ENCODE assay signal across 1 cellular context in the genomic region with DNA sequence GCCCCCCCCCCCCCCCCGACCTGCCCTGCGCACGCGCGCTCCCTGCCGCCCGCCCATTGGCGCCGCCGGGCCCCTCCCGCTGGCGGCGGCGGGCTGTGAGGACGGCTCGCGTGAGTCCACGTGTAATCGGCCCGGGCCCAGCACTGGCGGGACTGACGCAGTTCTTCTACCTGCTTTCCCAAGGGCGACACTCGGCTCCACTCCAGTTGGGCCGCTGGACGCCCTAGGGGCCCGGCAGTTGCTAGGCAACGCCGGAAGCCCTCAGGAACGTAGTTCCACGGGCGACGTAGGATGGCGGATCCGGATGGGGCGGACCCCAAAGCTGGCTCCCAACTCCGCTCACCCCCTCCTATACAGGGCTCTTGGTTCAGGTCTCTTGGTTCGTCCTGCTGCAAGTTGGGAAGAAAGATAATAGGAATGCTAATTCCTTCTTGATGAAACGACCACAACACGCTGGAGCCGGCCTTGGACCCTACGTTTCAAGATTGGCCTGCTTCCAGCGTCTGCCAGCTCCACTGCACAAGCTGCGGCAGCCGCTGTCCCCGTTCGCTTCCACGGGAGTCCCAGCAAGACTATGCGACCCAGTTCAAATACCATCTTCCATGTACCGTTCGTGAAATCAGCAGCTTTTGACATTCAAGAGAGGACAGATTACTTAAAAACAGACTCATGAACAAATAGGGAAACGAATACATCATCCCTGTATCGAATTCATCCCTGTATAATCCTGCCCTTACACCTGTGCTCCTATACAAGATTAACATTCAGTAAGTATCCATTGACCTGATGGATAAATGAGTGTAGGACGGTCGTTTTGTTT.
TF ChIP-seq lines count a peak whose summit lies in the region.

No MANE protein-coding gene starts in this region.

TF ChIP-seq in HEK293, 187 proteins besides CTCF, POLR2A, EP300 and RAD21 (continued from another document and continues in another):
- no peak for TF ChIP-seq PBX3 (CRISPR knock-in tag; IDR thresholded peaks at IDR 0.05)
- TF ChIP-seq ZNF629 (tag by site-specific recombination; IDR thresholded peaks at IDR 0.05): peak; percentile 84
- TF ChIP-seq ZNF23 (tag by site-specific recombination; IDR thresholded peaks at IDR 0.05; ENCODE audit: borderline replicate concordance): no peak
- TF ChIP-seq, protein P1, sequence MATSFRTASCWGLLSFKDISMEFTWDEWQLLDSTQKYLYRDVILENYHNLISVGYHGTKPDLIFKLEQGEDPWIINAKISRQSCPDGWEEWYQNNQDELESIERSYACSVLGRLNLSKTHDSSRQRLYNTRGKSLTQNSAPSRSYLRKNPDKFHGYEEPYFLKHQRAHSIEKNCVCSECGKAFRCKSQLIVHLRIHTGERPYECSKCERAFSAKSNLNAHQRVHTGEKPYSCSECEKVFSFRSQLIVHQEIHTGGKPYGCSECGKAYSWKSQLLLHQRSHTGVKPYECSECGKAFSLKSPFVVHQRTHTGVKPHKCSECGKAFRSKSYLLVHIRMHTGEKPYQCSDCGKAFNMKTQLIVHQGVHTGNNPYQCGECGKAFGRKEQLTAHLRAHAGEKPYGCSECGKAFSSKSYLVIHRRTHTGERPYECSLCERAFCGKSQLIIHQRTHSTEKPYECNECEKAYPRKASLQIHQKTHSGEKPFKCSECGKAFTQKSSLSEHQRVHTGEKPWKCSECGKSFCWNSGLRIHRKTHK (tag by site-specific recombination; IDR thresholded peaks at IDR 0.05): no peak
- TF ChIP-seq, protein P2, sequence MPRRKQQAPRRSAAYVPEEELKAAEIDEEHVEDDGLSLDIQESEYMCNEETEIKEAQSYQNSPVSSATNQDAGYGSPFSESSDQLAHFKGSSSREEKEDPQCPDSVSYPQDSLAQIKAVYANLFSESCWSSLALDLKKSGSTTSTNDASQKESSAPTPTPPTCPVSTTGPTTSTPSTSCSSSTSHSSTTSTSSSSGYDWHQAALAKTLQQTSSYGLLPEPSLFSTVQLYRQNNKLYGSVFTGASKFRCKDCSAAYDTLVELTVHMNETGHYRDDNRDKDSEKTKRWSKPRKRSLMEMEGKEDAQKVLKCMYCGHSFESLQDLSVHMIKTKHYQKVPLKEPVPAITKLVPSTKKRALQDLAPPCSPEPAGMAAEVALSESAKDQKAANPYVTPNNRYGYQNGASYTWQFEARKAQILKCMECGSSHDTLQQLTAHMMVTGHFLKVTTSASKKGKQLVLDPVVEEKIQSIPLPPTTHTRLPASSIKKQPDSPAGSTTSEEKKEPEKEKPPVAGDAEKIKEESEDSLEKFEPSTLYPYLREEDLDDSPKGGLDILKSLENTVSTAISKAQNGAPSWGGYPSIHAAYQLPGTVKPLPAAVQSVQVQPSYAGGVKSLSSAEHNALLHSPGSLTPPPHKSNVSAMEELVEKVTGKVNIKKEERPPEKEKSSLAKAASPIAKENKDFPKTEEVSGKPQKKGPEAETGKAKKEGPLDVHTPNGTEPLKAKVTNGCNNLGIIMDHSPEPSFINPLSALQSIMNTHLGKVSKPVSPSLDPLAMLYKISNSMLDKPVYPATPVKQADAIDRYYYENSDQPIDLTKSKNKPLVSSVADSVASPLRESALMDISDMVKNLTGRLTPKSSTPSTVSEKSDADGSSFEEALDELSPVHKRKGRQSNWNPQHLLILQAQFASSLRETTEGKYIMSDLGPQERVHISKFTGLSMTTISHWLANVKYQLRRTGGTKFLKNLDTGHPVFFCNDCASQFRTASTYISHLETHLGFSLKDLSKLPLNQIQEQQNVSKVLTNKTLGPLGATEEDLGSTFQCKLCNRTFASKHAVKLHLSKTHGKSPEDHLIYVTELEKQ (tag by site-specific recombination; IDR thresholded peaks at IDR 0.05; ENCODE audit: borderline replicate concordance): no peak
- no peak for TF ChIP-seq ZNF776 (tag by site-specific recombination; IDR thresholded peaks at IDR 0.05; ENCODE audit: borderline replicate concordance)
- TF ChIP-seq HOXC10 (CRISPR knock-in tag; IDR thresholded peaks at IDR 0.05): 0 out of 2 replicates have a peak, but pooled peaks have one; percentile 29
- no peak for TF ChIP-seq ZNF416 (tag by site-specific recombination; IDR thresholded peaks at IDR 0.05)
- peak; percentile 56; the same call in 1 of the 2 replicates for TF ChIP-seq ZFP37 (tag by site-specific recombination; IDR thresholded peaks at IDR 0.05)
- no peak for TF ChIP-seq REPIN1 (tag by site-specific recombination; IDR thresholded peaks at IDR 0.05; ENCODE audit: low read depth)
- TF ChIP-seq, protein P3, sequence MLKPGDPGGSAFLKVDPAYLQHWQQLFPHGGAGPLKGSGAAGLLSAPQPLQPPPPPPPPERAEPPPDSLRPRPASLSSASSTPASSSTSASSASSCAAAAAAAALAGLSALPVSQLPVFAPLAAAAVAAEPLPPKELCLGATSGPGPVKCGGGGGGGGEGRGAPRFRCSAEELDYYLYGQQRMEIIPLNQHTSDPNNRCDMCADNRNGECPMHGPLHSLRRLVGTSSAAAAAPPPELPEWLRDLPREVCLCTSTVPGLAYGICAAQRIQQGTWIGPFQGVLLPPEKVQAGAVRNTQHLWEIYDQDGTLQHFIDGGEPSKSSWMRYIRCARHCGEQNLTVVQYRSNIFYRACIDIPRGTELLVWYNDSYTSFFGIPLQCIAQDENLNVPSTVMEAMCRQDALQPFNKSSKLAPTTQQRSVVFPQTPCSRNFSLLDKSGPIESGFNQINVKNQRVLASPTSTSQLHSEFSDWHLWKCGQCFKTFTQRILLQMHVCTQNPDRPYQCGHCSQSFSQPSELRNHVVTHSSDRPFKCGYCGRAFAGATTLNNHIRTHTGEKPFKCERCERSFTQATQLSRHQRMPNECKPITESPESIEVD (tag by site-specific recombination; IDR thresholded peaks at IDR 0.05): no peak
- TF ChIP-seq IKZF3 (tag by site-specific recombination; IDR thresholded peaks at IDR 0.05): peak; percentile 69
- TF ChIP-seq, protein P4, sequence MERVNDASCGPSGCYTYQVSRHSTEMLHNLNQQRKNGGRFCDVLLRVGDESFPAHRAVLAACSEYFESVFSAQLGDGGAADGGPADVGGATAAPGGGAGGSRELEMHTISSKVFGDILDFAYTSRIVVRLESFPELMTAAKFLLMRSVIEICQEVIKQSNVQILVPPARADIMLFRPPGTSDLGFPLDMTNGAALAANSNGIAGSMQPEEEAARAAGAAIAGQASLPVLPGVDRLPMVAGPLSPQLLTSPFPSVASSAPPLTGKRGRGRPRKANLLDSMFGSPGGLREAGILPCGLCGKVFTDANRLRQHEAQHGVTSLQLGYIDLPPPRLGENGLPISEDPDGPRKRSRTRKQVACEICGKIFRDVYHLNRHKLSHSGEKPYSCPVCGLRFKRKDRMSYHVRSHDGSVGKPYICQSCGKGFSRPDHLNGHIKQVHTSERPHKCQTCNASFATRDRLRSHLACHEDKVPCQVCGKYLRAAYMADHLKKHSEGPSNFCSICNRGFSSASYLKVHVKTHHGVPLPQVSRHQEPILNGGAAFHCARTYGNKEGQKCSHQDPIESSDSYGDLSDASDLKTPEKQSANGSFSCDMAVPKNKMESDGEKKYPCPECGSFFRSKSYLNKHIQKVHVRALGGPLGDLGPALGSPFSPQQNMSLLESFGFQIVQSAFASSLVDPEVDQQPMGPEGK (tag by site-specific recombination; IDR thresholded peaks at IDR 0.05): no peak
- TF ChIP-seq ZNF544 (tag by site-specific recombination; IDR thresholded peaks at IDR 0.05): no peak
- TF ChIP-seq KLF16 (tag by site-specific recombination; IDR thresholded peaks at IDR 0.05): no peak; the same call in 1 of the 2 replicates
- peak; percentile 14 for TF ChIP-seq ZIC2 (tag by site-specific recombination; IDR thresholded peaks at IDR 0.05)
- TF ChIP-seq, protein P5, sequence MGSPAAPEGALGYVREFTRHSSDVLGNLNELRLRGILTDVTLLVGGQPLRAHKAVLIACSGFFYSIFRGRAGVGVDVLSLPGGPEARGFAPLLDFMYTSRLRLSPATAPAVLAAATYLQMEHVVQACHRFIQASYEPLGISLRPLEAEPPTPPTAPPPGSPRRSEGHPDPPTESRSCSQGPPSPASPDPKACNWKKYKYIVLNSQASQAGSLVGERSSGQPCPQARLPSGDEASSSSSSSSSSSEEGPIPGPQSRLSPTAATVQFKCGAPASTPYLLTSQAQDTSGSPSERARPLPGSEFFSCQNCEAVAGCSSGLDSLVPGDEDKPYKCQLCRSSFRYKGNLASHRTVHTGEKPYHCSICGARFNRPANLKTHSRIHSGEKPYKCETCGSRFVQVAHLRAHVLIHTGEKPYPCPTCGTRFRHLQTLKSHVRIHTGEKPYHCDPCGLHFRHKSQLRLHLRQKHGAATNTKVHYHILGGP (tag by site-specific recombination; IDR thresholded peaks at IDR 0.05): no peak
- TF ChIP-seq MEIS1 (CRISPR knock-in tag; IDR thresholded peaks at IDR 0.05; ENCODE audit: borderline replicate concordance): no peak
- TF ChIP-seq OSR2 (tag by site-specific recombination; IDR thresholded peaks at IDR 0.05): no peak
- TF ChIP-seq GFI1B (tag by site-specific recombination; IDR thresholded peaks at IDR 0.05): no peak
- no peak for TF ChIP-seq KLF17 (tag by site-specific recombination; IDR thresholded peaks at IDR 0.05)
- TF ChIP-seq ZNF426 (tag by site-specific recombination; IDR thresholded peaks at IDR 0.05): no peak
- no peak for TF ChIP-seq ZNF580 (tag by site-specific recombination; IDR thresholded peaks at IDR 0.05)
- TF ChIP-seq ZNF223 (tag by site-specific recombination; IDR thresholded peaks at IDR 0.05): no peak
- no peak for TF ChIP-seq ZNF174 (tag by site-specific recombination; IDR thresholded peaks at IDR 0.05)
- TF ChIP-seq ZNF585B (tag by site-specific recombination; IDR thresholded peaks at IDR 0.05): no peak
- TF ChIP-seq ZNF10 (tag by site-specific recombination; IDR thresholded peaks at IDR 0.05): no peak
- TF ChIP-seq ZNF600 (tag by site-specific recombination; IDR thresholded peaks at IDR 0.05): no peak
- no peak for TF ChIP-seq ZNF610 (tag by site-specific recombination; IDR thresholded peaks at IDR 0.05; ENCODE audit: borderline replicate concordance)
- no peak for TF ChIP-seq ZSCAN23 (tag by site-specific recombination; IDR thresholded peaks at IDR 0.05)
- TF ChIP-seq ZNF341 (tag by site-specific recombination; IDR thresholded peaks at IDR 0.05; ENCODE audit: low read depth): peak; percentile 57; the same call in 1 of the 2 replicates
- no peak for TF ChIP-seq ZNF366 (tag by site-specific recombination; conservative IDR thresholded peaks at IDR 0.05)
- TF ChIP-seq ZNF76 (tag by site-specific recombination; IDR thresholded peaks at IDR 0.05; ENCODE audit: borderline replicate concordance, low read depth): no peak
- TF ChIP-seq KLF10 (tag by site-specific recombination; IDR thresholded peaks at IDR 0.05): peak; percentile 68; the same call in 1 of the 2 replicates
- TF ChIP-seq WT1 (tag by site-specific recombination; IDR thresholded peaks at IDR 0.05): no peak
- TF ChIP-seq KLF9 (tag by site-specific recombination; IDR thresholded peaks at IDR 0.05; ENCODE audit: low read depth): no peak
- no peak for TF ChIP-seq ZNF514 (tag by site-specific recombination; IDR thresholded peaks at IDR 0.05)
- TF ChIP-seq MYNN (tag by site-specific recombination; IDR thresholded peaks at IDR 0.05; ENCODE audit: borderline replicate concordance): peak; percentile 45; the same call in 1 of the 2 replicates
- TF ChIP-seq ZNF513 (tag by site-specific recombination; IDR thresholded peaks at IDR 0.05): no peak
- TF ChIP-seq ZNF221 (tag by site-specific recombination; IDR thresholded peaks at IDR 0.05; ENCODE audit: borderline replicate concordance): no peak
- TF ChIP-seq GLI2 (tag by site-specific recombination; IDR thresholded peaks at IDR 0.05; ENCODE audit: borderline replicate concordance, low read depth): no peak
- peak; percentile 83 for TF ChIP-seq ZXDB (tag by site-specific recombination; IDR thresholded peaks at IDR 0.05)
- no peak for TF ChIP-seq ZNF155 (tag by site-specific recombination; IDR thresholded peaks at IDR 0.05)
- no peak for TF ChIP-seq ZNF112 (tag by site-specific recombination; IDR thresholded peaks at IDR 0.05)
- TF ChIP-seq ZNF558 (tag by site-specific recombination; IDR thresholded peaks at IDR 0.05): no peak
- TF ChIP-seq ZNF133 (tag by site-specific recombination; IDR thresholded peaks at IDR 0.05): no peak
- TF ChIP-seq ZNF24 (tag by site-specific recombination; IDR thresholded peaks at IDR 0.05): no peak
